8 cellular contexts compared by ENCODE assay signal in the genomic region with DNA sequence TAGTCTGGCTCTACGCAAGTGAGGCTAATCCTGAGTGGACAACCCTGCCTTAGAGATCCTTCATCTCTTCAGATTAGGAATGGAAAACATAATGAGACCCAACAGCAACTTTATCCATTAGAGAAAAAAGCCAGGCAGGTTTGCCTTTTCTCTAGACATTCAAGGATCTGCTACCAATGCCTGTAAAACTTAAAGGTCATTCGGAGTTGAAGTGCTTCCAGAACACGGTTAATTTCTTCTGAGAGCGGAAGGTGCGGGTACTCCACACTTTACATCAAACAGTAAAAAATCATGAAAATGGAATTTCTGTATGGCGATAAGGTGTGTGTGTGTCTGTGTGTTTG.
A peak's percentile ranks its signal among the peaks of the same experiment; 100 is the strongest.
DNase-seq lines count a peak whose midpoint lies in the region; ATAC-seq and TF ChIP-seq lines count a peak whose summit lies in the region.

No MANE protein-coding gene starts in this region.

- no peaks in the 10 kb centered on the region for H3K27me3 ChIP-seq in Panc1 (ENCODE audit: control insufficient read depth, insufficient read depth, low read length)

- BruUV-seq in Panc1 (replicated peaks; lab: Mats Ljungman, UMichigan), result no TSS peak

- CTCF ChIA-PET in Panc1 (lab: Charles Lee), result interaction anchor here (0.8 kb wide), 1 partner anchor 80 kb away, joined by 3 read pairs; no protein-coding TSS in a partner anchor

- no peak for ATAC-seq in Panc1

- H3K4me1 ChIP-seq in Panc1 (ENCODE audit: control insufficient read depth, insufficient read depth, low read length), result peaks cover 20% of the 10 kb centered on the region

- intact Hi-C loops in Panc1 (cut with micrococcal nuclease; ENCODE audit: unreplicated experiment), result loop anchor here (10.0 kb wide), 1 partner anchor 84 kb away; a partner anchor contains a TSS

- peak overlapping the region; percentile 86 for H3K27ac ChIP-seq in Panc1 (ENCODE audit: low read length)

- TF ChIP-seq CTCF in GM12864 (IDR thresholded peaks at IDR 0.05; ENCODE audit: low read depth, low read length, missing control alignments) (no peak), Panc1 (IDR thresholded peaks at IDR 0.05) (no peak), fibroblast of pulmonary artery (IDR thresholded peaks at IDR 0.05; ENCODE audit: low read length, missing control alignments) (no peak), retinal pigment epithelial cell (conservative IDR thresholded peaks at IDR 0.05; ENCODE audit: low read depth, low read length) (no peak)

- H3K4me3 ChIP-seq in GM12864 (ENCODE audit: low read depth, low read length) (peak overlapping the region; percentile 95), Panc1 (ENCODE audit: low read depth in 2 of 2, low read length in 2 of 2) (peak overlapping the region; percentile 80 to 86), fibroblast of pulmonary artery (replicated peaks; ENCODE audit: low read depth, low read length) (peak overlapping the region; percentile 71), retinal pigment epithelial cell (ENCODE audit: low read length) (peak overlapping the region; percentile 84)

- no peaks in the 10 kb centered on the region for H3K9me3 ChIP-seq in Panc1 (ENCODE audit: control insufficient read depth, insufficient read depth, low read depth, low read length)

- H3K36me3 ChIP-seq in Panc1 (ENCODE audit: control insufficient read depth, insufficient read depth, low read length), result peaks cover 5% of the 10 kb centered on the region; the same call in 1 of the 2 replicates

- in situ Hi-C loops in Panc1 (cut with HindIII; ENCODE audit: low pct_unique_long_range_greater_than_20kb, low sequenced_read_pairs), result no loop called here

- POLR2A ChIA-PET in Panc1 (lab: Charles Lee), result no interaction called here

- no peak for DNase-seq in GM12864 (ENCODE audit: low read depth)
- no peak for DNase-seq in Panc1 (ENCODE audit: low read depth, low spot score)
- no peak for DNase-seq in fibroblast of pulmonary artery (ENCODE audit: low read depth)
- DNase-seq in retinal pigment epithelial cell (ENCODE audit: low read depth), result no peak
- DNase-seq in amygdala (lab: John Stamatoyannopoulos, UW), result no peak
- no peak for DNase-seq in HuH-7 (ENCODE audit: low spot score)
- DNase-seq in RKO (ENCODE audit: low spot score), result no peak
- DNase-seq in GM19238 (ENCODE audit: insufficient read length, low spot score), result no peak
